ENCODE assay signal across 8 cellular contexts in the genomic region with DNA sequence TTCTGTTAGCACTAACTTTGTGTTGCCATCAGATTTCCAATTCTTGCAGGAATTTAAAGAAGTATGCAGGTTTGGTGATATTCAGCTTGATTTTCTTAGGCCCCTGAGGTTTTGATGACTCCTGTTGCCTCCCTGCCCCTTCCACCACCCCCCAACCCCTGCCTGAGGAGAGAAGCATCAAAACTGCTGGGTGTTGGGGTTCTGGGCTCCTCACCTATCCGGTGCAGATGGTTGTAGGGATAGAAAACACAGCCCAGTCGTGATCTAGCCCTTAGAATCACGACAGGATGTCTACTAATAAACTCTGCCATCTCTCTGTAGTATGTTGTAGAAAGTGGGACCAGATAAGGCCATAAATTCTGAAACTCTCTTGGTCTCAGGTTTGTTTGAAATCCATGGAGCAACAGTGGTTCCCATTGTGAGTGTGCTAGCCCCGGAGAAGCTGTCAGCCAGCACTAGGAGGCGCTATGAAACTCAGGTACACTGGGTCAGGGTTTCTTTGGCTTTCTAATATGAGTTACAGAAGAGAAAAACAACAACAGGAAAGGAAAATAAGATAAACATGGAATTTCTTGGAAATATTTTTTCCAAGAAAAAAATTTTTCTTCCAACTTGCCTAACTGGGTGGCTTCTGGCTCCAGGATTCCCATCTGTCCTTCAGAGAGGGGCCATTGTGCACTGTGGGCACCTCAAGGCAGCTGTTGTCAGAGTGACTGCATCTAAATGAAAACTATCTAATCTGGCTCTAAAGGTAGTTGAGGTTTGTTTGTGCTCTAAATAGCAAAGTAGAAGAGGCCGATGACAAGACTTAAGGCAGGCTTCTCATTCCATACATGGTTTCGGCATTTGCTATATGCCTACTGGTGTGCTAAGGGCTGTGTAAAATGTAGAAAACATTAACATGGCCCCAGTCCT. TPM values are rescaled to one million over a fixed set of nuclear protein-coding genes. Genes with fewer than 3 reads are reported as not detected.
A peak's percentile ranks its signal among the peaks of the same experiment; 100 is the strongest.
DNase-seq lines count a peak whose midpoint lies in the region; ATAC-seq, FAIRE-seq and TF ChIP-seq lines count a peak whose summit lies in the region.

No MANE protein-coding gene starts in this region.

- H3K9me3 Mint-ChIP-seq in neural progenitor cell (no peaks in the 10 kb centered on the region), natural killer cell (no peaks in the 10 kb centered on the region)

- H2BK5ac ChIP-seq in H1 (ENCODE audit: low read depth, low read length), result no peak overlapping the region

- H3K4me1 Mint-ChIP-seq in neural progenitor cell, result peaks cover 11% of the 10 kb centered on the region
- peaks cover 0 to 11% of the 10 kb centered on the region in 2 donors for H3K4me1 Mint-ChIP-seq in natural killer cell

- H3K27ac Mint-ChIP-seq in neural progenitor cell (no peak overlapping the region), natural killer cell (no peak overlapping the region)

- H4K8ac ChIP-seq in H1 (ENCODE audit: extremely low read depth, insufficient read depth, low read length), result no peak overlapping the region

- ATAC-seq in HG02938 (IDR thresholded peaks at IDR 0.05; ENCODE audit: unreplicated experiment), result no peak
- ATAC-seq in natural killer cell, result no peak
- no peak for ATAC-seq in HG02759 (IDR thresholded peaks at IDR 0.05; ENCODE audit: unreplicated experiment)

- H2BK20ac ChIP-seq in H1 (ENCODE audit: low read length), result no peak overlapping the region

- H3K9ac ChIP-seq in H1 (replicated peaks in 1 of 4; ENCODE audit: extremely low read depth in 1 of 4, low read depth in 3 of 4, low read length in 3 of 4) (no peak overlapping the region), neural progenitor cell (no peak overlapping the region)

- TF ChIP-seq CTCF in LNCAP (IDR thresholded peaks at IDR 0.05), result peak; percentile 86
- peak; percentile 68 to 84 (median 77) for TF ChIP-seq CTCF in H1 (IDR thresholded peaks at IDR 0.05; ENCODE audit: control extremely low read depth in 1 of 3, insufficient read depth in 1 of 3, low read depth in 1 of 3, low read length in 3 of 3)
- peak; percentile 85 for TF ChIP-seq CTCF in neural progenitor cell (IDR thresholded peaks at IDR 0.05)
- no peak for TF ChIP-seq CTCF in natural killer cell (IDR thresholded peaks at IDR 0.05)

- H3K4me1 ChIP-seq in H1 (replicated peaks in 1 of 4; ENCODE audit: control insufficient read depth in 3 of 4, insufficient read depth in 4 of 4, low read length in 3 of 4) (no peaks in the 10 kb centered on the region), neural progenitor cell (no peaks in the 10 kb centered on the region)

- no peak for TF ChIP-seq EP300 in H1 (IDR thresholded peaks at IDR 0.05; ENCODE audit: borderline replicate concordance in 1 of 2, low read depth in 2 of 2, low read length in 2 of 2)

- intact Hi-C loops in natural killer cell (cut with micrococcal nuclease), result loop anchor here (10.0 kb wide), 1 partner anchor 245 kb away; the partner anchor contains the start of gene FSIP1

- H3K9me3 ChIP-seq in H1 (ENCODE audit: insufficient read depth in 2 of 2, low read depth in 1 of 2, low read length in 1 of 2), result no peaks in the 10 kb centered on the region
- H3K9me3 ChIP-seq in neural progenitor cell (ENCODE audit: low read depth), result no peaks in the 10 kb centered on the region

- no peak overlapping the region for H4K5ac ChIP-seq in H1 (ENCODE audit: insufficient read length, low read depth, low read length)

- CTCF ChIA-PET in H1 (lab: Charles Lee; ENCODE audit: partially characterized antibody), result interaction anchor here (0.5 to 21.9 kb wide), 14 partner anchors 14 to 343 kb away, joined by 3 to 406 read pairs (median 4); partner anchors contain the start of gene BMF

- H3K4me3 ChIP-seq in H1 (ENCODE audit: extremely low read depth in 1 of 4, insufficient read depth in 2 of 4, low read depth in 3 of 4, low read length in 4 of 4), result no peak overlapping the region
- no peak overlapping the region for H3K4me3 ChIP-seq in neural progenitor cell

- POLR2A ChIA-PET in H1 (lab: Charles Lee; ENCODE audit: partially characterized antibody), result interaction anchor here (0.6 kb wide), 1 partner anchor 133 kb away, joined by 3 read pairs; no protein-coding TSS in a partner anchor

- H4K20me1 ChIP-seq in H1 (replicated peaks in 1 of 2; ENCODE audit: control insufficient read depth in 1 of 2, insufficient read depth in 2 of 2, low read length in 2 of 2), result no peaks in the 10 kb centered on the region
- peaks cover 8% of the 10 kb centered on the region for H4K20me1 ChIP-seq in neural progenitor cell (ENCODE audit: low read depth)

- H3F3A ChIP-seq in neural progenitor cell (ENCODE audit: low read depth), result peaks cover 36% of the 10 kb centered on the region

- peaks cover 22 to 84% (median 58%) of the 10 kb centered on the region in 4 experiments for H3K36me3 ChIP-seq in H1 (ENCODE audit: control insufficient read depth in 2 of 4, insufficient read depth in 4 of 4, low read length in 3 of 4)
- H3K36me3 ChIP-seq in neural progenitor cell, result peaks cover 14% of the 10 kb centered on the region

- TF ChIP-seq RAD21 in H1 (IDR thresholded peaks at IDR 0.05 in 1 of 2, conservative IDR thresholded peaks at IDR 0.05 in 1 of 2; ENCODE audit: low read depth in 2 of 2, low read length in 2 of 2), result peak; percentile 55 to 68

- H3K79me2 ChIP-seq in H1 (ENCODE audit: control insufficient read depth in 1 of 2, insufficient read depth in 2 of 2, low read length in 2 of 2) (no peaks in the 10 kb centered on the region), neural progenitor cell (ENCODE audit: low read depth) (no peaks in the 10 kb centered on the region)

- no peak overlapping the region for H3K27ac ChIP-seq in H1 (ENCODE audit: low read depth, low read length)
- H3K27ac ChIP-seq in neural progenitor cell, result no peak overlapping the region

- H2AK5ac ChIP-seq in H1 (ENCODE audit: low read depth, low read length), result no peak overlapping the region

- H3K27me3 Mint-ChIP-seq in neural progenitor cell (ENCODE audit: insufficient read depth, low read depth) (no peaks in the 10 kb centered on the region), natural killer cell (ENCODE audit: low read depth in 2 of 2) (no peaks in the 10 kb centered on the region)

- no peak overlapping the region for H3K18ac ChIP-seq in H1 (ENCODE audit: extremely low read depth, low read length)

- no peak overlapping the region for H2BK12ac ChIP-seq in H1 (ENCODE audit: low read depth, low read length)

- no peak overlapping the region for H3K4ac ChIP-seq in H1 (replicated peaks; ENCODE audit: insufficient read length, low read depth, low read length)

- peak; percentile 58 for DNase-seq in ELF-1 (ENCODE audit: low read depth, low spot score)
- no peak for DNase-seq in H1 (ENCODE audit: low read depth in 1 of 2, low spot score in 2 of 2)
- DNase-seq in neural progenitor cell (ENCODE audit: low spot score), result peak; percentile 71
- no peak for DNase-seq in natural killer cell
- DNase-seq in KG1 (lab: John Stamatoyannopoulos, UW), result no peak

- H3K36me3 Mint-ChIP-seq in neural progenitor cell (peaks cover 29% of the 10 kb centered on the region), natural killer cell (peaks cover 17% of the 10 kb centered on the region)

- H2BK120ac ChIP-seq in H1 (replicated peaks; ENCODE audit: low read depth, low read length), result no peak overlapping the region

- H3K4me3 Mint-ChIP-seq in neural progenitor cell, result no peak overlapping the region
- no peak overlapping the region for H3K4me3 Mint-ChIP-seq in natural killer cell

- H3K23ac ChIP-seq in H1 (ENCODE audit: insufficient read length), result no peak overlapping the region

- no peaks in the 10 kb centered on the region for H3K79me1 ChIP-seq in H1 (ENCODE audit: low read depth, low read length)

- H3K27me3 ChIP-seq in H1 (replicated peaks in 1 of 4; ENCODE audit: control insufficient read depth in 3 of 4, extremely low read depth in 1 of 4, insufficient read depth in 3 of 4, low read length in 3 of 4) (no peaks in the 10 kb centered on the region), neural progenitor cell (no peaks in the 10 kb centered on the region)

- H3K4me2 ChIP-seq in H1 (ENCODE audit: insufficient read depth in 1 of 2, low read depth in 2 of 2, low read length in 2 of 2) (no peak overlapping the region), neural progenitor cell (no peak overlapping the region)

- H2AFZ ChIP-seq in H1 (ENCODE audit: low read length) (no peak overlapping the region), neural progenitor cell (replicated peaks) (no peak overlapping the region)

- no peak overlapping the region for H3K14ac ChIP-seq in H1 (ENCODE audit: insufficient read length)

- no peak for TF ChIP-seq POLR2A in H1 (IDR thresholded peaks at IDR 0.05; ENCODE audit: control extremely low read depth in 1 of 2, low read depth in 2 of 2, low read length in 2 of 2)

- peak; percentile 93 for FAIRE-seq in H1 (lab: Jason Lieb, UNC)

- no peak overlapping the region for H3K56ac ChIP-seq in H1 (replicated peaks; ENCODE audit: insufficient read length, low read depth, low read length)

- no peak overlapping the region for H2BK15ac ChIP-seq in H1 (ENCODE audit: low read length)

- no peak overlapping the region for H4K91ac ChIP-seq in H1 (replicated peaks; ENCODE audit: insufficient read length, low read length)

- H3K23me2 ChIP-seq in H1 (ENCODE audit: low read depth, low read length), result no peaks in the 10 kb centered on the region

- WGBS in H1 (ENCODE audit: extremely low coverage in 1 of 2, insufficient coverage in 1 of 2, insufficient read length in 1 of 2, insufficient replicate concordance in 2 of 2, low coverage in 1 of 2, low lambda C conversion rate in 2 of 2, missing lambda C conversion rate in 1 of 2), 2 experiments, result 75% methylated on average over 7 of the region's 7 CpGs; no CpG with 5 or more reads in 1 of the 2 experiments

TF ChIP-seq in H1, 55 proteins besides CTCF, POLR2A, EP300 and RAD21 (continues in another document):
- TF ChIP-seq FOSL1 (IDR thresholded peaks at IDR 0.05; ENCODE audit: insufficient read depth, low read depth, low read length) (no peak), SP4 (IDR thresholded peaks at IDR 0.05; ENCODE audit: low read length) (no peak), CHD2 (IDR thresholded peaks at IDR 0.05; ENCODE audit: low read length) (no peak), PHF8 (conservative IDR thresholded peaks at IDR 0.05; ENCODE audit: low read depth, low read length) (no peak)

RNA-seq across cellular contexts. Expression of gene SRP14, which starts 8.7 kb away (rescaled TPM):
- total RNA-seq in H1 (2021; fragmentation: NEBNext Ultra II Directional; extraction: Animal tissue kit (Norgen Biotek cat#: 25700)), result 180 and 186 TPM in 2 replicates
- 121 and 223 TPM in 2 replicates for polyA plus RNA-seq in H1 (2011; rRNA removed)
- polyA plus RNA-seq in H1 (2011; cell fraction: cytosol; rRNA removed), result 315 TPM
- 77.6 TPM for polyA plus RNA-seq in H1 (2011; cell fraction: nucleus; rRNA removed)
- 220 to 294 TPM (median 265 TPM) in 4 replicates for polyA plus RNA-seq in H1 (2012, experiment 1 of 2)
- 56.5 TPM for polyA plus RNA-seq in H1 (2012, experiment 2 of 2)
- polyA plus RNA-seq in H1 (2013, experiment 1 of 2), result 426 TPM
- polyA plus RNA-seq in H1 (2013, experiment 2 of 2), result 449 TPM
- 60.9 and 61.3 TPM in 2 replicates for polyA minus RNA-seq in H1 (2011; rRNA and poly(A)+ RNA removed)
- 75.2 TPM for polyA minus RNA-seq in H1 (2011; cell fraction: cytosol; rRNA and poly(A)+ RNA removed)
- 50.3 TPM for polyA minus RNA-seq in H1 (2011; cell fraction: nucleus; rRNA and poly(A)+ RNA removed)
- total RNA-seq in neural progenitor cell (ENCODE audit: low replicate concordance) (250 and 461 TPM in 2 replicates), natural killer cell (100 to 1,000 TPM; 126 to 143 (median 127) TPM)

Comparison
In these comparisons a context has a peak if more than half of its experiments do, and no peak if none do; other contexts are left out.
1. DNase-seq: peak in ELF-1 (single experiment) and neural progenitor cell (single experiment); none in H1 (0 of 2), natural killer cell (single experiment) and KG1 (single experiment).